Comparison of ENCODE assay signal across 26 cellular contexts in the genomic region with DNA sequence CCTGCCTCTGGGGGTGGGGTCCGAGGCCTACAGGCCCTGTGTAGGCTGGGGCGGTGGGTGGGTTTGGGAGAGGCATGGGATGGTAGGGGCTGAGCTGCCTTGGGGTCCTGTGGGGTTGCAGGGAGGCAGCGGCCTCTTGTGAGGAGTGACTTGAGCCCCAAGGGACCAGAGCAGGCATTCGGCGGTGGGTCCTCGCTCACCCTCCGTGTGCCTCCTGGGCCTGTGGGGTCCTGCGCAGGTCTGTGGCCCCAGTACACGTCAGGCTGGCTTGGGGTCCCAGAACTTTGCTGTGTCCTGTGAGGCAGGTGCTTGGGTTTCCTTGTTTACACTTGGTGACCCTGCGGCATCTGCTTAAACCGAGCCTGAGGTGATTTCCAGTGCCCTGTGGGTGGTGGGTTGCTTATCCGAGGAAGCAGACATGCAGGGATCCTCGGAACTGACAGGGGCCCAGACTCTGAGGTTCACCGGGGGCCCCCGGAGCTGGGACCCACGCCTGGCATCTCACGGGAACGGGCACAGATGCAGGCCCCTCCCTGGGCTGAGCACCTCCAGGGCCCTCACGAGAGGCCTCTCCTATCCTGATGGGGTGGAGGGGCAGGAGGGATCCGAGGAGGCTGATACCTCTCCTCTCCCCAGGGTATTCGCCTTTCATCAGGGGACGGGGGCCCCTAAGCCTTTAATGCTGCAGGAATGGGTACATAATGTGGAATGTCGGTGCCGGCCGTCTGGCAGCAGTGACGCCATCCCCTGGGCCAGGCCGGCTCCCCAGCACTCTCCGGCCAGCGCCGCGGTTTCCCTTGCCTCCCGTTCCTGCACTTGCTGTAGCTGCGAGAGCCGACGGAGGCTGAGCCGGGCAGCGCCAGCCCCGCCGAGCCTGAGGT. TPM values are rescaled to one million over a fixed set of nuclear protein-coding genes. Genes with fewer than 3 reads are reported as not detected.
DNase-seq lines count a peak whose midpoint lies in the region; ATAC-seq and TF ChIP-seq lines count a peak whose summit lies in the region.
"Had no signal": no experiment of that assay in that cellular context is flagged by ENCODE, and none has a peak within 500 bp of the region (broad histone marks: within the 10 kb centered on the region; RNA-seq: fewer than 3 reads in every experiment).

No MANE protein-coding gene starts in this region.

- H4K20me1 ChIP-seq in BLaER1 treated with 17β-estradiol and CSF1 and Interleukin-3, amounts not matched to agents 10 nM and 100 nM, result peaks cover 74 to 96% (median 95%) of the 10 kb centered on the region in 11 experiments

- TF ChIP-seq CTCF in WTC11 (IDR thresholded peaks at IDR 0.05), result no peak

- H3K36me3 Mint-ChIP-seq in WTC11, result peaks cover 5% of the 10 kb centered on the region; the same call in 1 of the 2 replicates
- H3K36me3 Mint-ChIP-seq: activated naive CD8-positive, alpha-beta T cell treated with anti-CD3 and anti-CD28 coated beads for 36 hours; naive B cell had no signal

- peak overlapping the region in 4 of 11 experiments; percentile 3 to 98 (median 43); a peak in 4 of 22 replicates for H3K9ac ChIP-seq in BLaER1 treated with 17β-estradiol and CSF1 and Interleukin-3, amounts not matched to agents 10 nM and 100 nM
- peak overlapping the region; percentile 62 for H3K9ac ChIP-seq in skeletal muscle satellite cell (ENCODE audit: low read depth, low read length)

- CTCF ChIA-PET in WTC11 (lab: Charles Lee), result no interaction called here

- H3K4me3 Mint-ChIP-seq in WTC11, result no peak overlapping the region
- H3K4me3 Mint-ChIP-seq: activated naive CD8-positive, alpha-beta T cell treated with anti-CD3 and anti-CD28 coated beads for 36 hours; T-helper 2 cell treated with Interferon-gamma antibody and Interleukin-4, amounts not matched to agents 5 μg/mL and 100 μg/mL, for 36 hours had no signal

- H3K9me3 ChIP-seq in BLaER1 treated with 17β-estradiol and CSF1 and Interleukin-3, amounts not matched to agents 10 nM and 100 nM (replicated peaks in 1 of 11), result no peaks in the 10 kb centered on the region
- no peaks in the 10 kb centered on the region for H3K9me3 ChIP-seq in skeletal muscle satellite cell (replicated peaks; ENCODE audit: low read length)
- H3K9me3 ChIP-seq: A549, gastroesophageal sphincter, thyroid gland had no signal

- peak overlapping the region; percentile 65 to 100 (median 96) for H3K4me2 ChIP-seq in BLaER1 treated with 17β-estradiol and CSF1 and Interleukin-3, amounts not matched to agents 10 nM and 100 nM
- peak overlapping the region; percentile 51 for H3K4me2 ChIP-seq in skeletal muscle satellite cell (ENCODE audit: low read length)
- H3K4me2 ChIP-seq: A549 had no signal

- peaks cover 0 to 95% (median 3%) of the 10 kb centered on the region in 11 experiments; a peak in 13 of 22 replicates for H3K36me3 ChIP-seq in BLaER1 treated with 17β-estradiol and CSF1 and Interleukin-3, amounts not matched to agents 10 nM and 100 nM
- peaks cover 66% of the 10 kb centered on the region for H3K36me3 ChIP-seq in skeletal muscle satellite cell (ENCODE audit: insufficient read depth, low read length)

- H3K4me3 ChIP-seq in BLaER1 treated with 17β-estradiol and CSF1 and Interleukin-3, amounts not matched to agents 10 nM and 100 nM, result peak overlapping the region in 1 of 10 experiments; percentile 97; a peak in 1 of 20 replicates
- H3K4me3 ChIP-seq in skeletal muscle satellite cell (ENCODE audit: low read length), result no peak overlapping the region
- H3K4me3 ChIP-seq: A549, gastroesophageal sphincter, SK-N-MC, skin epidermis, thyroid gland had no signal

- peaks cover 0 to 54% (median 19%) of the 10 kb centered on the region in 11 experiments; a peak in 18 of 22 replicates for H3K27me3 ChIP-seq in BLaER1 treated with 17β-estradiol and CSF1 and Interleukin-3, amounts not matched to agents 10 nM and 100 nM
- H3K27me3 ChIP-seq in skeletal muscle satellite cell (ENCODE audit: control insufficient read depth, insufficient read depth, low read length), result no peaks in the 10 kb centered on the region
- H3K27me3 ChIP-seq: gastroesophageal sphincter, thyroid gland had no signal

- no peaks in the 10 kb centered on the region for H3K9me3 Mint-ChIP-seq in WTC11
- H3K9me3 Mint-ChIP-seq: activated naive CD8-positive, alpha-beta T cell treated with anti-CD3 and anti-CD28 coated beads for 36 hours; activated T-helper 2 cell treated with anti-CD3 and anti-CD28 coated beads, Interferon-gamma antibody, Interleukin-2, Interleukin-4, amounts not matched to agents 10 μg/mL and 5 μg/mL and 100 μg/mL, durations not matched to agents 14 hours and 24 hours and 36 hours; brain; naive B cell; T-helper 2 cell treated with Interferon-gamma antibody and Interleukin-4, amounts not matched to agents 5 μg/mL and 100 μg/mL, for 36 hours had no signal

- DNase-seq in WTC11 (ENCODE audit: low spot score), result no peak
- DNase-seq in iris pigment epithelial cell (ENCODE audit: low read depth), result peak; percentile 30
- no peak for DNase-seq in RKO (ENCODE audit: low spot score)
- DNase-seq in inferior parietal cortex (ENCODE audit: extremely low spot score), result no peak
- DNase-seq: activated CD4-positive, alpha-beta T cell treated with anti-CD3 and anti-CD28 coated beads, Interleukin-2, amount 50 U/mL, for 4 hours; activated CD8-positive, alpha-beta memory T cell treated with anti-CD3 and anti-CD28 coated beads, Interleukin-2, amount 50 U/mL, for 4 hours; activated naive CD8-positive, alpha-beta T cell treated with anti-CD3 and anti-CD28 coated beads for 36 hours; Calu3; effector memory CD4-positive, alpha-beta T cell; naive B cell; NCI-H1417 treated with DMSO at 0.1 percent for 48 hours; NCI-H524 treated with DMSO at 0.1 percent for 48 hours; stimulated activated naive CD4-positive, alpha-beta T cell; thyroid gland had no signal

- H3K27ac Mint-ChIP-seq in WTC11, result peak overlapping the region; percentile 91; the same call in 1 of the 2 replicates
- H3K27ac Mint-ChIP-seq: activated naive CD8-positive, alpha-beta T cell treated with anti-CD3 and anti-CD28 coated beads for 36 hours; T-helper 2 cell treated with Interferon-gamma antibody and Interleukin-4, amounts not matched to agents 5 μg/mL and 100 μg/mL, for 36 hours had no signal

- ATAC-seq in WTC11 (no peak), GM18870 (IDR thresholded peaks at IDR 0.05; ENCODE audit: unreplicated experiment) (no peak), GM19397 (IDR thresholded peaks at IDR 0.05; ENCODE audit: unreplicated experiment) (no peak)
- ATAC-seq: A549, esophagus mucosa, gastroesophageal sphincter had no signal

- POLR2A ChIA-PET in WTC11 (lab: Charles Lee), result no interaction called here

- H3K27ac ChIP-seq in BLaER1 treated with 17β-estradiol and CSF1 and Interleukin-3, amounts not matched to agents 10 nM and 100 nM, result peak overlapping the region in 1 of 11 experiments; percentile 9; a peak in 1 of 22 replicates
- H3K27ac ChIP-seq: A549 had no signal

- H3K27me3 Mint-ChIP-seq in WTC11 (ENCODE audit: low read depth), result peaks cover 7% of the 10 kb centered on the region
- H3K27me3 Mint-ChIP-seq: brain had no signal

- peaks cover 50% of the 10 kb centered on the region for H3K4me1 Mint-ChIP-seq in WTC11

- peaks cover 62 to 89% (median 80%) of the 10 kb centered on the region in 10 experiments for H3K4me1 ChIP-seq in BLaER1 treated with 17β-estradiol and CSF1 and Interleukin-3, amounts not matched to agents 10 nM and 100 nM
- H3K4me1 ChIP-seq in skeletal muscle satellite cell (ENCODE audit: control insufficient read depth, insufficient read depth, low read length), result peaks cover 91% of the 10 kb centered on the region

TF ChIP-seq in WTC11, 78 proteins besides CTCF, POLR2A, EP300 and RAD21 (continues in another document):
- TF ChIP-seq, protein P1, sequence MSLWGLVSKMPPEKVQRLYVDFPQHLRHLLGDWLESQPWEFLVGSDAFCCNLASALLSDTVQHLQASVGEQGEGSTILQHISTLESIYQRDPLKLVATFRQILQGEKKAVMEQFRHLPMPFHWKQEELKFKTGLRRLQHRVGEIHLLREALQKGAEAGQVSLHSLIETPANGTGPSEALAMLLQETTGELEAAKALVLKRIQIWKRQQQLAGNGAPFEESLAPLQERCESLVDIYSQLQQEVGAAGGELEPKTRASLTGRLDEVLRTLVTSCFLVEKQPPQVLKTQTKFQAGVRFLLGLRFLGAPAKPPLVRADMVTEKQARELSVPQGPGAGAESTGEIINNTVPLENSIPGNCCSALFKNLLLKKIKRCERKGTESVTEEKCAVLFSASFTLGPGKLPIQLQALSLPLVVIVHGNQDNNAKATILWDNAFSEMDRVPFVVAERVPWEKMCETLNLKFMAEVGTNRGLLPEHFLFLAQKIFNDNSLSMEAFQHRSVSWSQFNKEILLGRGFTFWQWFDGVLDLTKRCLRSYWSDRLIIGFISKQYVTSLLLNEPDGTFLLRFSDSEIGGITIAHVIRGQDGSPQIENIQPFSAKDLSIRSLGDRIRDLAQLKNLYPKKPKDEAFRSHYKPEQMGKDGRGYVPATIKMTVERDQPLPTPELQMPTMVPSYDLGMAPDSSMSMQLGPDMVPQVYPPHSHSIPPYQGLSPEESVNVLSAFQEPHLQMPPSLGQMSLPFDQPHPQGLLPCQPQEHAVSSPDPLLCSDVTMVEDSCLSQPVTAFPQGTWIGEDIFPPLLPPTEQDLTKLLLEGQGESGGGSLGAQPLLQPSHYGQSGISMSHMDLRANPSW (CRISPR knock-in tag; conservative IDR thresholded peaks at IDR 0.05; ENCODE audit: low read depth), result no peak
- TF ChIP-seq, protein P2, sequence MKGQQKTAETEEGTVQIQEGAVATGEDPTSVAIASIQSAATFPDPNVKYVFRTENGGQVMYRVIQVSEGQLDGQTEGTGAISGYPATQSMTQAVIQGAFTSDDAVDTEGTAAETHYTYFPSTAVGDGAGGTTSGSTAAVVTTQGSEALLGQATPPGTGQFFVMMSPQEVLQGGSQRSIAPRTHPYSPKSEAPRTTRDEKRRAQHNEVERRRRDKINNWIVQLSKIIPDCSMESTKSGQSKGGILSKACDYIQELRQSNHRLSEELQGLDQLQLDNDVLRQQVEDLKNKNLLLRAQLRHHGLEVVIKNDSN (CRISPR knock-in tag; IDR thresholded peaks at IDR 0.05), result no peak
- no peak for TF ChIP-seq TEAD4 (CRISPR knock-in tag; IDR thresholded peaks at IDR 0.05)
- TF ChIP-seq, protein P3, sequence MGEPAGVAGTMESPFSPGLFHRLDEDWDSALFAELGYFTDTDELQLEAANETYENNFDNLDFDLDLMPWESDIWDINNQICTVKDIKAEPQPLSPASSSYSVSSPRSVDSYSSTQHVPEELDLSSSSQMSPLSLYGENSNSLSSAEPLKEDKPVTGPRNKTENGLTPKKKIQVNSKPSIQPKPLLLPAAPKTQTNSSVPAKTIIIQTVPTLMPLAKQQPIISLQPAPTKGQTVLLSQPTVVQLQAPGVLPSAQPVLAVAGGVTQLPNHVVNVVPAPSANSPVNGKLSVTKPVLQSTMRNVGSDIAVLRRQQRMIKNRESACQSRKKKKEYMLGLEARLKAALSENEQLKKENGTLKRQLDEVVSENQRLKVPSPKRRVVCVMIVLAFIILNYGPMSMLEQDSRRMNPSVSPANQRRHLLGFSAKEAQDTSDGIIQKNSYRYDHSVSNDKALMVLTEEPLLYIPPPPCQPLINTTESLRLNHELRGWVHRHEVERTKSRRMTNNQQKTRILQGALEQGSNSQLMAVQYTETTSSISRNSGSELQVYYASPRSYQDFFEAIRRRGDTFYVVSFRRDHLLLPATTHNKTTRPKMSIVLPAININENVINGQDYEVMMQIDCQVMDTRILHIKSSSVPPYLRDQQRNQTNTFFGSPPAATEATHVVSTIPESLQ (CRISPR knock-in tag; IDR thresholded peaks at IDR 0.05), result no peak

RNA-seq across cellular contexts. Expression of a gene that starts 7.7 kb away (rescaled TPM):
- 27.7 to 29.3 TPM (median 28.1 TPM) in 3 replicates for total RNA-seq in WTC11 (2021)
- 108 and 144 TPM in 2 replicates for total RNA-seq in skeletal muscle satellite cell (2012; rRNA removed)
